In the genomic region with DNA sequence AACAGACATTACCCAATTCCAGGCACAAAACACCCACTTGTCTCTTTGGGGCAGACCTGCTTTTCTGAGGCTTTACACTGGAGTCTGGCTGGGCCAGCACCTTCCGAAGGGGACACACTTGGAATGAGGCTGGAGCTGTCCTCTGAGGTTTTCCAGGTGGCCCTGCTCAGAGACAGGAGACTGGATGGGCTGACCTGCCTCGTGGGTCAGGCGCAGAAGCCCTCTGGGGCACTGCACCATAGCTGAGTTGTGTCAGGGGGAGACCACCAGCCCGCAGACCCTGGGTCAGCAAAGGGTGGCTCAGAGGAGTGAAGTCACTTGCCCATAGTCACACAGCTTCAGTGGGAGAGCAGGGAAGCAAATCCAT, we compare ENCODE assay signal across 17 cellular contexts. TPM values are rescaled to one million over a fixed set of nuclear protein-coding genes. Genes with fewer than 3 reads are reported as not detected.
A peak's percentile ranks its signal among the peaks of the same experiment; 100 is the strongest.
DNase-seq lines count a peak whose midpoint lies in the region; ATAC-seq and TF ChIP-seq lines count a peak whose summit lies in the region.
"Had no signal": no experiment of that assay in that cellular context is flagged by ENCODE, and none has a peak within 500 bp of the region (broad histone marks: within the 10 kb centered on the region; RNA-seq: fewer than 3 reads in every experiment).

No MANE protein-coding gene starts in this region.

- no peak overlapping the region for H3K4me3 ChIP-seq in BLaER1
- no peak overlapping the region for H3K4me3 ChIP-seq in prostate gland

- intact Hi-C loops in activated T-helper 1 cell treated with anti-CD3 and anti-CD28 coated beads, Interleukin-12 subunit alpha, Interleukin-12 subunit beta, Interleukin-2, Interleukin-4 antibody, amounts not matched to agents 30 ng/mL and 10 ng/mL and 1 ng/mL, durations not matched to agents 14 hours and 24 hours and 36 hours (cut with micrococcal nuclease), result no loop called here
- intact Hi-C loops in prostate gland (cut with DNase I), result loop anchor here (10.0 kb wide), 1 partner anchor 54 kb away; a partner anchor contains a TSS

- TF ChIP-seq POLR2A in prostate gland (IDR thresholded peaks at IDR 0.05), result no peak

- H3K9me3 Mint-ChIP-seq in activated T-helper 1 cell treated with anti-CD3 and anti-CD28 coated beads, Interleukin-12 subunit alpha, Interleukin-12 subunit beta, Interleukin-2, Interleukin-4 antibody, amounts not matched to agents 30 ng/mL and 10 ng/mL and 1 ng/mL, durations not matched to agents 14 hours and 24 hours and 36 hours, result no peaks in the 10 kb centered on the region
- no peaks in the 10 kb centered on the region for H3K9me3 Mint-ChIP-seq in memory B cell
- H3K9me3 Mint-ChIP-seq: dendritic cell treated with granulocyte-macrophage colony-stimulating factor and Interleukin-4, amounts not matched to agents 40 ng/mL and 50 ng/mL, for 4 days had no signal

- H3K9ac ChIP-seq in BLaER1, result no peak overlapping the region
- H3K9ac ChIP-seq: parathyroid adenoma had no signal

- peaks cover 36% of the 10 kb centered on the region for H4K20me1 ChIP-seq in BLaER1

- no peaks in the 10 kb centered on the region for H3K36me3 ChIP-seq in BLaER1
- H3K36me3 ChIP-seq in prostate gland, result no peaks in the 10 kb centered on the region
- H3K36me3 ChIP-seq: gastroesophageal sphincter had no signal

- H3K27ac Mint-ChIP-seq in activated T-helper 1 cell treated with anti-CD3 and anti-CD28 coated beads, Interleukin-12 subunit alpha, Interleukin-12 subunit beta, Interleukin-2, Interleukin-4 antibody, amounts not matched to agents 30 ng/mL and 10 ng/mL and 1 ng/mL, durations not matched to agents 14 hours and 24 hours and 36 hours, result no peak overlapping the region
- H3K27ac Mint-ChIP-seq in memory B cell, result no peak overlapping the region
- H3K27ac Mint-ChIP-seq: dendritic cell treated with granulocyte-macrophage colony-stimulating factor and Interleukin-4, amounts not matched to agents 40 ng/mL and 50 ng/mL, for 4 days had no signal

- H3K9me3 ChIP-seq in BLaER1 (no peaks in the 10 kb centered on the region), prostate gland (no peaks in the 10 kb centered on the region)
- H3K9me3 ChIP-seq: gastroesophageal sphincter had no signal

- WGBS in prostate gland, result 66% methylated on average over 4 of the region's 4 CpGs

- ATAC-seq in memory B cell (ENCODE audit: low read depth) (no peak), GM21737 (IDR thresholded peaks at IDR 0.05; ENCODE audit: unreplicated experiment) (no peak)
- ATAC-seq: gastroesophageal sphincter, left lobe of liver had no signal

- H3K4me2 ChIP-seq in BLaER1, result peak overlapping the region; percentile 26; the same call in 1 of the 2 replicates

- H3K4me1 ChIP-seq in BLaER1 (peaks cover 15% of the 10 kb centered on the region), prostate gland (replicated peaks) (no peaks in the 10 kb centered on the region)
- H3K4me1 ChIP-seq: parathyroid adenoma had no signal

- H3K27me3 ChIP-seq in BLaER1 (peaks cover 51% of the 10 kb centered on the region), prostate gland (replicated peaks; ENCODE audit: insufficient read depth) (no peaks in the 10 kb centered on the region)

- H3K27ac ChIP-seq in BLaER1, result no peak overlapping the region
- no peak overlapping the region for H3K27ac ChIP-seq in prostate gland
- H3K27ac ChIP-seq: HL-60, parathyroid adenoma had no signal

- H3K27me3 Mint-ChIP-seq in activated T-helper 1 cell treated with anti-CD3 and anti-CD28 coated beads, Interleukin-12 subunit alpha, Interleukin-12 subunit beta, Interleukin-2, Interleukin-4 antibody, amounts not matched to agents 30 ng/mL and 10 ng/mL and 1 ng/mL, durations not matched to agents 14 hours and 24 hours and 36 hours (ENCODE audit: insufficient read depth), result peaks cover 29% of the 10 kb centered on the region
- peaks cover 12% of the 10 kb centered on the region for H3K27me3 Mint-ChIP-seq in memory B cell

- H3K4me1 Mint-ChIP-seq in activated T-helper 1 cell treated with anti-CD3 and anti-CD28 coated beads, Interleukin-12 subunit alpha, Interleukin-12 subunit beta, Interleukin-2, Interleukin-4 antibody, amounts not matched to agents 30 ng/mL and 10 ng/mL and 1 ng/mL, durations not matched to agents 14 hours and 24 hours and 36 hours (ENCODE audit: low read depth), result peaks cover 17% of the 10 kb centered on the region
- H3K4me1 Mint-ChIP-seq in memory B cell, result peaks cover 22% of the 10 kb centered on the region

- peaks cover 2% of the 10 kb centered on the region for H3K36me3 Mint-ChIP-seq in activated T-helper 1 cell treated with anti-CD3 and anti-CD28 coated beads, Interleukin-12 subunit alpha, Interleukin-12 subunit beta, Interleukin-2, Interleukin-4 antibody, amounts not matched to agents 30 ng/mL and 10 ng/mL and 1 ng/mL, durations not matched to agents 14 hours and 24 hours and 36 hours (ENCODE audit: low read depth)
- H3K36me3 Mint-ChIP-seq in memory B cell, result no peaks in the 10 kb centered on the region

- TF ChIP-seq CTCF in GM10266 (IDR thresholded peaks at IDR 0.05; ENCODE audit: control insufficient read depth, insufficient read depth, low read depth, missing control alignments) (no peak), prostate gland (IDR thresholded peaks at IDR 0.05) (no peak)

- H3K4me3 Mint-ChIP-seq in activated T-helper 1 cell treated with anti-CD3 and anti-CD28 coated beads, Interleukin-12 subunit alpha, Interleukin-12 subunit beta, Interleukin-2, Interleukin-4 antibody, amounts not matched to agents 30 ng/mL and 10 ng/mL and 1 ng/mL, durations not matched to agents 14 hours and 24 hours and 36 hours, result peak overlapping the region; percentile 78
- peak overlapping the region; percentile 89 for H3K4me3 Mint-ChIP-seq in memory B cell

- DNase-seq in GM10266 (ENCODE audit: extremely low spot score), result peak; percentile 27
- no peak for DNase-seq in activated T-helper 1 cell treated with anti-CD3 and anti-CD28 coated beads, Interleukin-12 subunit alpha, Interleukin-12 subunit beta, Interleukin-2, Interleukin-4 antibody, amounts not matched to agents 30 ng/mL and 10 ng/mL and 1 ng/mL, durations not matched to agents 14 hours and 24 hours and 36 hours (ENCODE audit: low spot score)
- no peak for DNase-seq in memory B cell (ENCODE audit: low spot score in 2 of 2)
- DNase-seq in NCI-H82 treated with DMSO at 0.1 percent for 48 hours (lab: John Stamatoyannopoulos, UW; ENCODE audit: unreplicated experiment), result no peak
- no peak for DNase-seq in stimulated activated CD4-positive, alpha-beta T cell treated with anti-CD3 and anti-CD28 coated beads, Interleukin-4, amount 100 ng/mL, for 24 hours
- no peak for DNase-seq in prostate gland (ENCODE audit: low spot score)
- DNase-seq: activated CD4-positive, alpha-beta T cell treated with anti-CD3 and anti-CD28 coated beads for 1 hour; NCI-H446; Right ventricle myocardium superior; stimulated activated naive CD4-positive, alpha-beta T cell treated with Interleukin-2 at 50 U/mL for 16 hours had no signal

RNA-seq across cellular contexts. Expression of a gene that starts 1.8 kb away (rescaled TPM):
- 0.08 and 0.15 TPM in 2 replicates for total RNA-seq in activated T-helper 1 cell treated with anti-CD3 and anti-CD28 coated beads, Interleukin-12 subunit alpha, Interleukin-12 subunit beta, Interleukin-2, Interleukin-4 antibody, amounts not matched to agents 30 ng/mL and 10 ng/mL and 1 ng/mL, durations not matched to agents 14 hours and 24 hours and 36 hours
- 1 to 10 TPM in 1 of 2 donors, not detected in 1; 2.2 TPM for total RNA-seq in prostate gland
- total RNA-seq: Right ventricle myocardium superior had no signal

RNA-seq across cellular contexts. Expression of a gene that starts 12.9 kb away (rescaled TPM):
- total RNA-seq in activated T-helper 1 cell treated with anti-CD3 and anti-CD28 coated beads, Interleukin-12 subunit alpha, Interleukin-12 subunit beta, Interleukin-2, Interleukin-4 antibody, amounts not matched to agents 30 ng/mL and 10 ng/mL and 1 ng/mL, durations not matched to agents 14 hours and 24 hours and 36 hours, result not detected in 2 replicates
- total RNA-seq in prostate gland, result 10 to 100 TPM in 1 of 2 donors, 1 to 10 TPM in 1; 1.6 to 12.6 TPM

RNA-seq across cellular contexts. Expression of a gene that starts 56.4 kb away (rescaled TPM):
- 212 and 220 TPM in 2 replicates for total RNA-seq in activated T-helper 1 cell treated with anti-CD3 and anti-CD28 coated beads, Interleukin-12 subunit alpha, Interleukin-12 subunit beta, Interleukin-2, Interleukin-4 antibody, amounts not matched to agents 30 ng/mL and 10 ng/mL and 1 ng/mL, durations not matched to agents 14 hours and 24 hours and 36 hours
- 100 to 1,000 TPM; 156 to 252 TPM for total RNA-seq in prostate gland
